In genomic region chr16:10015397-10015796, GRCh38 we compare ENCODE assay signal across 11 cellular contexts.
"Had no signal": no experiment of that assay in that cellular context is flagged by ENCODE, and none has a peak within 500 bp of the region (broad histone marks: within the 10 kb centered on the region; RNA-seq: fewer than 3 reads in every experiment).

No MANE protein-coding gene starts in this region.

- FAIRE-seq: H1, H54 had no signal

- H2AFZ ChIP-seq: GM23248, GM23338 had no signal

- H3K4me1 ChIP-seq: HAP-1 had no signal

- H3K9ac ChIP-seq: GM23248 had no signal

- DNase-seq: GM23248, GOT3, H7, H9, HCEC 1CT, HFFc6 had no signal

- H3K27ac ChIP-seq: GM23248 had no signal

- ATAC-seq: GM23338, HCT116 had no signal

- H3K9me3 ChIP-seq: HAP-1 had no signal

- H3K4me2 ChIP-seq: GM23338 had no signal

- H3K36me3 ChIP-seq: HAP-1 had no signal

- H3K4me3 ChIP-seq: GM23248, GM23338, HAP-1 had no signal
